10 cellular contexts compared by ENCODE assay signal in the genomic region with DNA sequence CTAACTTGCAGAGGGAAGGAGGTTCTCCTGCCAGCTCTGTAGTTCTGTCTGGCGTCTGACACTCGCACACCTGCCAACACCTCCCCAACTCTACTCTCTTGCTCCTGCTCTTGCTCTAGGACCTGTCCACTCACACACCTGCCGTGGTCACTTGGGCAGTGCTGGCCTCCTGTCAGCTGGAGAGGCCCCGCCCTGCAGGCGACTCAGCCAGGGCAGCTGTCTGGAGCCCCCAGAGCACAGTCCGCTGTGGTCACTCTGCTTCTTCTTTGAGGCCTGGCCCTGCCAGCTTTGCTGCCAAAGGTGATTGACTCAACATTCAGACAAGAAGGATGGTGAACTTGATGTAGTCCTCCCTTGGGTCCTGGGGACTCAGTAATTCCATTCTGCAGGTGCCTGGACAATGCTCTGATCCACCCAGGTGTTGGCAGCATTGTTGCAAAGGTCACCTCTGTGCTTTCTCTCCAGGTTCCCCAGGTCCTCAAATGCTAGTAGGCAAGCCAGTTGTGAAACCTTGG. TPM values are rescaled to one million over a fixed set of nuclear protein-coding genes. Genes with fewer than 3 reads are reported as not detected.
"Had no signal": no experiment of that assay in that cellular context is flagged by ENCODE, and none has a peak within 500 bp of the region (broad histone marks: within the 10 kb centered on the region; RNA-seq: fewer than 3 reads in every experiment).

No MANE protein-coding gene starts in this region.

- H3K4me3 Mint-ChIP-seq: HFFc6, IgD-negative memory B cell had no signal

- H3K36me3 Mint-ChIP-seq: IgD-negative memory B cell had no signal

- H3K9me3 ChIP-seq: HAP-1 had no signal

- DNase-seq: GM23248, GOT3, H7, HFFc6 had no signal

- H3K4me3 ChIP-seq: GM23248, HAP-1 had no signal

- H3K27ac Mint-ChIP-seq: HFFc6 had no signal

- H3K27ac ChIP-seq: GM23248, HL-60 had no signal

- H3K4me1 ChIP-seq: HAP-1 had no signal

- ATAC-seq: HCT116, HepG2 had no signal

- H3K4me1 Mint-ChIP-seq: IgD-negative memory B cell had no signal

- H3K9me3 Mint-ChIP-seq: IgD-negative memory B cell had no signal

RNA-seq across cellular contexts. Expression of a gene that starts 18.7 kb away (rescaled TPM):
- total RNA-seq: GM23248, H4, H7, HepG2, HFFc6 had no signal
- polyA plus RNA-seq: GM23248, HepG2, IgD-negative memory B cell had no signal
